ENCODE assay signal across 14 cellular contexts in the genomic region with DNA sequence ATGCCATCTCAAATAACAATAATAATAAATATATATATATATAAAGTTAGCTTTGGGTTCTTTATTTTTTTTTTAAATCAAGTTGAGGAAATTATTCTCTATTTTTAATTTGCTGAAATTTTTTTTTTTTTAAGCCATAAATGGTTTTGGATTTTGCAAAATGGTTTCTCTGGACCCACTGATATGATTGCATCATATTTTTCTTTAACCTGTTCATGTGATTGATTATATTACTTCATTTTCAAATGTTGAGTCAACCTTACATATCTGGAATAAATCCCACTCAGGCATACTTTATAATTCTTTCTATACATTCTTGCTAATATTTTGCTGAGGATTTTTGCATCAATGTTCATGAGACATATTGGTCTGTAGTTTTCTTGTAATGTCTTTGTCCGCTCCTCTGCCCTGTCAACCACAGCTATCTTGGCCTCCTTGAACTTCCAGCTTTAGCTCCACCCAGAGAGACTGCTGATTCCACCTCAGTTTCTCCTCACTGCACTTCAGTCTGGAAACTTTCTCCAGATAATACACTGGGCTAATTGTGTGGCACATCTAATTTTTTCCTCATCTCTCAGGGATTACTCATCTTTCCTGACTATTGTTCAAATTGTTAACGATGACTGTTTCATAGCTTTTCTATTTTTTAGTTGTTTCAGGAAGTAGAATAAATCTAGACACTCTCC.
DNase-seq lines count a peak whose midpoint lies in the region; ATAC-seq and TF ChIP-seq lines count a peak whose summit lies in the region.
"Had no signal": no experiment of that assay in that cellular context is flagged by ENCODE, and none has a peak within 500 bp of the region (broad histone marks: within the 10 kb centered on the region; RNA-seq: fewer than 3 reads in every experiment).

No MANE protein-coding gene starts in this region.

- H3K27ac Mint-ChIP-seq in immature natural killer cell (no peak overlapping the region), endothelial cell (ENCODE audit: unreplicated experiment) (no peak overlapping the region)
- H3K27ac Mint-ChIP-seq: activated CD8-positive, alpha-beta T cell treated with anti-CD3 and anti-CD28 coated beads for 36 hours had no signal

- TF ChIP-seq CTCF in AG10803 (conservative IDR thresholded peaks at IDR 0.05; ENCODE audit: low read length) (no peak), foreskin keratinocyte (conservative IDR thresholded peaks at IDR 0.05) (no peak), spleen (IDR thresholded peaks at IDR 0.05 in 8 of 11, conservative IDR thresholded peaks at IDR 0.05 in 3 of 11) (no peak), endothelial cell (IDR thresholded peaks at IDR 0.05; ENCODE audit: unreplicated experiment) (no peak)

- intact Hi-C loops in spleen (cut with DNase I; ENCODE audit: low total_unique reads) = no loop called here

- H3K9ac ChIP-seq in adipocyte (ENCODE audit: low read length) = no peak overlapping the region

- peaks cover 29% of the 10 kb centered on the region for H3K4me1 ChIP-seq in adipocyte (ENCODE audit: control insufficient read depth, insufficient read depth, low read length)
- peaks cover 23% of the 10 kb centered on the region for H3K4me1 ChIP-seq in foreskin keratinocyte
- H3K4me1 ChIP-seq in spleen = no peaks in the 10 kb centered on the region
- H3K4me1 ChIP-seq: prostate gland, stomach had no signal

- H3K4me1 Mint-ChIP-seq in immature natural killer cell (no peaks in the 10 kb centered on the region), endothelial cell (ENCODE audit: unreplicated experiment) (no peaks in the 10 kb centered on the region)

- H3K9me3 Mint-ChIP-seq in immature natural killer cell = peaks cover 0 to 22% (median 3%) of the 10 kb centered on the region in 6 donors
- no peaks in the 10 kb centered on the region for H3K9me3 Mint-ChIP-seq in endothelial cell (ENCODE audit: unreplicated experiment)

- H3K4me3 Mint-ChIP-seq in immature natural killer cell (no peak overlapping the region), endothelial cell (ENCODE audit: unreplicated experiment) (no peak overlapping the region)
- H3K4me3 Mint-ChIP-seq: activated CD8-positive, alpha-beta T cell treated with anti-CD3 and anti-CD28 coated beads for 36 hours had no signal

- DNase-seq in AG10803 (ENCODE audit: low read depth) (peak; percentile 51), adipocyte (ENCODE audit: low read depth) (peak; percentile 16), foreskin keratinocyte (peak; percentile 61 to 86), spleen (no peak), immature natural killer cell (no peak), endothelial cell (ENCODE audit: low spot score) (no peak), GDM1 (lab: John Stamatoyannopoulos, UW) (no peak)
- DNase-seq: activated CD8-positive, alpha-beta T cell treated with anti-CD3 and anti-CD28 coated beads for 36 hours; NCI-H510A; OCI-M1; stomach had no signal

- H3K4me3 ChIP-seq in AG10803 (ENCODE audit: low read length) = no peak overlapping the region
- H3K4me3 ChIP-seq in adipocyte (ENCODE audit: low read length) = no peak overlapping the region
- no peak overlapping the region for H3K4me3 ChIP-seq in spleen
- H3K4me3 ChIP-seq: prostate gland, stomach, vagina had no signal

- H3K27ac ChIP-seq in foreskin keratinocyte = peak overlapping the region; percentile 70
- no peak overlapping the region for H3K27ac ChIP-seq in spleen
- H3K27ac ChIP-seq: prostate gland, stomach, vagina had no signal

- ATAC-seq in HG02610 (IDR thresholded peaks at IDR 0.05; ENCODE audit: unreplicated experiment) = peak; percentile 11
- peak; percentile 97 for ATAC-seq in foreskin keratinocyte
- ATAC-seq: activated CD8-positive, alpha-beta T cell treated with anti-CD3 and anti-CD28 coated beads for 36 hours had no signal

- H3K9me3 ChIP-seq in adipocyte (ENCODE audit: control insufficient read depth, low read length) = no peaks in the 10 kb centered on the region
- H3K9me3 ChIP-seq in spleen = peaks cover 0 to 7% (median 0%) of the 10 kb centered on the region in 8 donors
- H3K9me3 ChIP-seq: prostate gland, vagina had no signal

- H3K27me3 Mint-ChIP-seq in immature natural killer cell (ENCODE audit: low read depth in 3 of 3) = no peaks in the 10 kb centered on the region
- no peaks in the 10 kb centered on the region for H3K27me3 Mint-ChIP-seq in endothelial cell (ENCODE audit: unreplicated experiment)
- H3K27me3 Mint-ChIP-seq: activated CD8-positive, alpha-beta T cell treated with anti-CD3 and anti-CD28 coated beads for 36 hours had no signal

- 68 to 81% (median 73%) methylated on average over 2 of the region's 2 CpGs for WGBS in spleen, 5 donors

- TF ChIP-seq POLR2A in spleen (IDR thresholded peaks at IDR 0.05) = no peak

- H3K36me3 Mint-ChIP-seq in immature natural killer cell (no peaks in the 10 kb centered on the region), endothelial cell (ENCODE audit: low read depth, unreplicated experiment) (peaks cover 4% of the 10 kb centered on the region)

- H3K36me3 ChIP-seq in adipocyte (ENCODE audit: control insufficient read depth, insufficient read depth, low read length, severe bottlenecking) (no peaks in the 10 kb centered on the region), spleen (no peaks in the 10 kb centered on the region)
- H3K36me3 ChIP-seq: prostate gland, stomach, vagina had no signal

- H3K27me3 ChIP-seq in adipocyte (replicated peaks; ENCODE audit: control insufficient read depth, insufficient read depth, low read length) (no peaks in the 10 kb centered on the region), foreskin keratinocyte (no peaks in the 10 kb centered on the region), spleen (replicated peaks in 1 of 7) (no peaks in the 10 kb centered on the region)
- H3K27me3 ChIP-seq: stomach, vagina had no signal

Comparison
In these comparisons a context has a peak if more than half of its experiments do, and no peak if none do; other contexts are left out.
1. DNase-seq: peak in AG10803 (single experiment), adipocyte (single experiment) and foreskin keratinocyte (2 of 2); none in spleen (single experiment), immature natural killer cell (0 of 3), endothelial cell (single experiment) and GDM1 (single experiment).